Comparison of ENCODE assay signal across 11 cellular contexts in the genomic region with DNA sequence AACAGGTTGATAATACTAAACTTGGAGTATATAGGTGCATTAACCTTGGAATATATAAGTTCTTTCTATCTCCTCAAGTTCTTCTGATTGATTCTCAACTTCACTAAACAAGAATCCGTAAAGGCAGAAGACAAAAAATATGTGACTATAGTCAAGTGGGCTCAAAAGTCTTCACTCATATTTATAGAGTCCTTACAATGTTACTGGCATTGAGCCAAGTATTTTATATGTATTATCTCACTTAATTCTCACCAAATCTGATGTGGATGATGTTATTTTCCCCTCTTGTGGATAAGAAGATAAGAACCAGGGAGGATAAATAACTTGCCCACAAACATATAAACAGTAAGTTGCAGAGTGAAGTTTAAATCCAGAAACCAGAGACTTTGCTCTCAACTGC.
"Had no signal": no experiment of that assay in that cellular context is flagged by ENCODE, and none has a peak within 500 bp of the region (broad histone marks: within the 10 kb centered on the region; RNA-seq: fewer than 3 reads in every experiment).

No MANE protein-coding gene starts in this region.

- H3K4me3 ChIP-seq: GM23248, GM23338, HAP-1 had no signal

- H3K9ac ChIP-seq: GM23248 had no signal

- H3K9me3 ChIP-seq: HAP-1 had no signal

- H3K4me1 ChIP-seq: HAP-1 had no signal

- H3K4me2 ChIP-seq: GM23338 had no signal

- H3K27ac ChIP-seq: GM23248 had no signal

- ATAC-seq: GM23338, HCT116 had no signal

- DNase-seq: GM23248, GOT3, H7, H9, HCEC 1CT, HFFc6 had no signal

- H2AFZ ChIP-seq: GM23248, GM23338 had no signal

- H3K36me3 ChIP-seq: HAP-1 had no signal

- FAIRE-seq: H1, H54 had no signal
